Comparison of ENCODE assay signal across 13 cellular contexts in genomic region chr7:24456526-24457214, GRCh38.
DNase-seq lines count a peak whose midpoint lies in the region; ATAC-seq, FAIRE-seq and TF ChIP-seq lines count a peak whose summit lies in the region.
"Had no signal": no experiment of that assay in that cellular context is flagged by ENCODE, and none has a peak within 500 bp of the region (broad histone marks: within the 10 kb centered on the region; RNA-seq: fewer than 3 reads in every experiment).

No MANE protein-coding gene starts in this region.

- ATAC-seq in GM19468 (IDR thresholded peaks at IDR 0.05; ENCODE audit: extremely low read depth, unreplicated experiment) (peak; percentile 39), HG03469 (IDR thresholded peaks at IDR 0.05; ENCODE audit: unreplicated experiment) (peak; percentile 37), natural killer cell (no peak)
- ATAC-seq: K562, T-helper 17 cell had no signal

- intact Hi-C loops in Calu3 (cut with micrococcal nuclease; ENCODE audit: unreplicated experiment) (no loop called here), natural killer cell (cut with micrococcal nuclease) (no loop called here)

- H3K27me3 ChIP-seq in MG63 = 0 out of 2 replicates have a peak, but pooled peaks cover 7% of the 10 kb centered on the region

- H3K27me3 Mint-ChIP-seq in Calu3 (ENCODE audit: unreplicated experiment) (peaks cover 15% of the 10 kb centered on the region), natural killer cell (ENCODE audit: low read depth in 2 of 2) (peaks cover 7 to 23% of the 10 kb centered on the region in 2 donors)

- H3K9me3 ChIP-seq in MG63 = no peaks in the 10 kb centered on the region

- H3K4me1 Mint-ChIP-seq in Calu3 (ENCODE audit: low read depth, unreplicated experiment) = peaks cover 10% of the 10 kb centered on the region
- peaks cover 0 to 5% of the 10 kb centered on the region in 2 donors for H3K4me1 Mint-ChIP-seq in natural killer cell
- H3K4me1 Mint-ChIP-seq: T-helper 17 cell had no signal

- CTCF ChIA-PET in Calu3 (lab: Charles Lee) = no interaction called here

- H3K27ac Mint-ChIP-seq in Calu3 (ENCODE audit: unreplicated experiment) = no peak overlapping the region
- H3K27ac Mint-ChIP-seq in natural killer cell = no peak overlapping the region
- H3K27ac Mint-ChIP-seq: T-helper 17 cell had no signal

- no peak overlapping the region for H3K4me3 Mint-ChIP-seq in Calu3 (ENCODE audit: low read depth, unreplicated experiment)
- H3K4me3 Mint-ChIP-seq in natural killer cell = no peak overlapping the region
- H3K4me3 Mint-ChIP-seq: T-helper 17 cell had no signal

- FAIRE-seq in islet of Langerhans (lab: Jason Lieb, UNC) = peak; percentile 90
- FAIRE-seq: K562 had no signal

- H3K36me3 Mint-ChIP-seq in Calu3 (ENCODE audit: insufficient read depth, unreplicated experiment) = no peaks in the 10 kb centered on the region
- H3K36me3 Mint-ChIP-seq in natural killer cell = no peaks in the 10 kb centered on the region

- no TSS peak for BruUV-seq in Calu3 (replicated peaks; lab: Mats Ljungman, UMichigan)

- no peaks in the 10 kb centered on the region for H3K36me3 ChIP-seq in MG63

- TF ChIP-seq CTCF in Calu3 (IDR thresholded peaks at IDR 0.05; ENCODE audit: unreplicated experiment) (no peak), natural killer cell (IDR thresholded peaks at IDR 0.05) (no peak)

- H3K9me3 Mint-ChIP-seq in Calu3 (ENCODE audit: low read depth, unreplicated experiment) (no peaks in the 10 kb centered on the region), natural killer cell (no peaks in the 10 kb centered on the region)

- DNase-seq in Calu3 (peak; percentile 17), natural killer cell (no peak), MG63 (no peak)
- no peak for DNase-seq in stimulated activated CD4-positive, alpha-beta T cell treated with anti-CD3 and anti-CD28 coated beads, Interleukin-4, amount 100 ng/mL, for 24 hours
- no peak for DNase-seq in activated CD4-positive, alpha-beta T cell treated with anti-CD3 and anti-CD28 coated beads, Interleukin-2, amount 50 U/mL, for 48 hours
- DNase-seq: dermis blood vessel endothelial cell, GF-D8, NCI-H2081 treated with DMSO at 0.1 percent for 48 hours, T-helper 17 cell had no signal

- H3K4me3 ChIP-seq in MG63 = no peak overlapping the region
- H3K4me3 ChIP-seq: K562 had no signal

Comparison
In these comparisons a context has a peak if more than half of its experiments do, and no peak if none do; other contexts are left out.
1. ATAC-seq: peak in GM19468 (single experiment) and HG03469 (single experiment); none in natural killer cell (0 of 3).